Comparison of ENCODE assay signal across 29 cellular contexts in genomic region chr3:56720836-56721235, GRCh38. TPM values are rescaled to one million over a fixed set of nuclear protein-coding genes. Genes with fewer than 3 reads are reported as not detected.
DNase-seq lines count a peak whose midpoint lies in the region; ATAC-seq and TF ChIP-seq lines count a peak whose summit lies in the region.
"Had no signal": no experiment of that assay in that cellular context is flagged by ENCODE, and none has a peak within 500 bp of the region (broad histone marks: within the 10 kb centered on the region; RNA-seq: fewer than 3 reads in every experiment).

No MANE protein-coding gene starts in this region.

- intact Hi-C loops in activated CD8-positive, alpha-beta T cell treated with anti-CD3 and anti-CD28 coated beads for 36 hours (cut with micrococcal nuclease): loop anchor here (5.0 kb wide), 1 partner anchor 36 kb away; no protein-coding TSS in a partner anchor
- intact Hi-C loops in esophagus muscularis mucosa (cut with DNase I): no loop called here
- intact Hi-C loops in spleen (cut with DNase I; ENCODE audit: low total_unique reads): no loop called here

- H3K27ac ChIP-seq in esophagus muscularis mucosa (replicated peaks in 1 of 4) (no peak overlapping the region), spleen (no peak overlapping the region)
- H3K27ac ChIP-seq: colonic mucosa, neural progenitor cell, PC-9, right lobe of liver, stomach, tibial nerve had no signal

- H3K4me3 Mint-ChIP-seq in activated CD8-positive, alpha-beta T cell treated with anti-CD3 and anti-CD28 coated beads for 36 hours: no peak overlapping the region
- H3K4me3 Mint-ChIP-seq in nephron progenitor cell: no peak overlapping the region
- H3K4me3 Mint-ChIP-seq: CD4-positive, alpha-beta T cell; mesothelial cell of epicardium; neural progenitor cell had no signal

- H3K4me3 ChIP-seq in esophagus muscularis mucosa (no peak overlapping the region), spleen (no peak overlapping the region)
- H3K4me3 ChIP-seq: colonic mucosa, neural progenitor cell, PC-9, right lobe of liver, stomach, tibial nerve had no signal

- H3K27me3 ChIP-seq in esophagus muscularis mucosa (no peaks in the 10 kb centered on the region), spleen (replicated peaks in 1 of 7) (no peaks in the 10 kb centered on the region)
- H3K27me3 ChIP-seq: colonic mucosa, neural progenitor cell, right lobe of liver, stomach, tibial nerve had no signal

- CTCF ChIA-PET in activated CD8-positive, alpha-beta T cell treated with anti-CD3 and anti-CD28 coated beads for 36 hours (lab: Charles Lee): interaction anchor here (1.0 to 3.0 kb wide), 5 partner anchors 18 to 268 kb away, joined by 3 to 7 read pairs (median 3); no protein-coding TSS in a partner anchor

- H3K4me1 Mint-ChIP-seq in activated CD8-positive, alpha-beta T cell treated with anti-CD3 and anti-CD28 coated beads for 36 hours (ENCODE audit: low read depth): peaks cover 46% of the 10 kb centered on the region
- peaks cover 39% of the 10 kb centered on the region for H3K4me1 Mint-ChIP-seq in nephron progenitor cell

- peaks cover 0 to 18% (median 8%) of the 10 kb centered on the region in 4 donors for H3K36me3 ChIP-seq in esophagus muscularis mucosa
- peaks cover 0 to 31% (median 5%) of the 10 kb centered on the region in 6 donors for H3K36me3 ChIP-seq in spleen
- H3K36me3 ChIP-seq: colonic mucosa, neural progenitor cell, right lobe of liver had no signal

- H3K4me1 ChIP-seq in esophagus muscularis mucosa (no peaks in the 10 kb centered on the region), spleen (peaks cover 0 to 17% (median 5%) of the 10 kb centered on the region in 6 donors)
- H3K4me1 ChIP-seq: colonic mucosa, neural progenitor cell, right lobe of liver, tibial nerve had no signal

- H3K27me3 Mint-ChIP-seq in activated CD8-positive, alpha-beta T cell treated with anti-CD3 and anti-CD28 coated beads for 36 hours: no peaks in the 10 kb centered on the region
- peaks cover 3% of the 10 kb centered on the region for H3K27me3 Mint-ChIP-seq in nephron progenitor cell (ENCODE audit: low read depth, poor library complexity)
- H3K27me3 Mint-ChIP-seq: CD4-positive, alpha-beta T cell had no signal

- in situ Hi-C loops in GM13976 (cut with MboI; ENCODE audit: low sequenced_read_pairs, unreplicated experiment): no loop called here

- no peak for TF ChIP-seq EP300 in esophagus muscularis mucosa (IDR thresholded peaks at IDR 0.05)

- ATAC-seq in activated CD8-positive, alpha-beta T cell treated with anti-CD3 and anti-CD28 coated beads for 36 hours: no peak
- ATAC-seq in esophagus mucosa: no peak
- ATAC-seq: HCT116 had no signal

- peaks cover 35% of the 10 kb centered on the region for H3K36me3 Mint-ChIP-seq in activated CD8-positive, alpha-beta T cell treated with anti-CD3 and anti-CD28 coated beads for 36 hours (ENCODE audit: low read depth)
- peaks cover 32% of the 10 kb centered on the region for H3K36me3 Mint-ChIP-seq in nephron progenitor cell (ENCODE audit: low read depth)
- H3K36me3 Mint-ChIP-seq: neural progenitor cell had no signal

- DNase-seq in DMS79 treated with DMSO at 0.1 percent for 48 hours (lab: John Stamatoyannopoulos, UW): peak; percentile 1
- DNase-seq in DMS79 (lab: John Stamatoyannopoulos, UW): no peak
- DNase-seq in GM13976 (ENCODE audit: low spot score): peak; percentile 30
- DNase-seq in activated CD8-positive, alpha-beta T cell treated with anti-CD3 and anti-CD28 coated beads for 36 hours: no peak
- DNase-seq in nephron progenitor cell: no peak
- no peak for DNase-seq in esophagus muscularis mucosa (ENCODE audit: extremely low spot score)
- DNase-seq in spleen: no peak
- DNase-seq: 8988T; activated CD4-positive, CD25-positive, alpha-beta regulatory T cell treated with anti-CD3 and anti-CD28 coated beads, Interleukin-2, amount 50 U/mL, for 72 hours; activated gamma-delta T cell; amygdala; CD4-positive, alpha-beta T cell; colonic mucosa; DMS153; GDM1; islet precursor cell; NCI-H1092 treated with DMSO at 0.1 percent for 48 hours; NCI-H2081; NCI-H446; PC-9; right lobe of liver; SHP77 treated with DMSO at 0.1 percent for 48 hours; stomach; SW 1271 had no signal

- peaks cover 4% of the 10 kb centered on the region for H3K9me3 Mint-ChIP-seq in activated CD8-positive, alpha-beta T cell treated with anti-CD3 and anti-CD28 coated beads for 36 hours
- peaks cover 43% of the 10 kb centered on the region for H3K9me3 Mint-ChIP-seq in nephron progenitor cell
- H3K9me3 Mint-ChIP-seq: CD4-positive, alpha-beta T cell had no signal

- POLR2A ChIA-PET in activated CD8-positive, alpha-beta T cell treated with anti-CD3 and anti-CD28 coated beads for 36 hours (lab: Charles Lee): interaction anchor here (0.6 to 1.3 kb wide), 2 partner anchors 44 to 68 kb away, joined by 4 read pairs; no protein-coding TSS in a partner anchor

- H3K27ac Mint-ChIP-seq in activated CD8-positive, alpha-beta T cell treated with anti-CD3 and anti-CD28 coated beads for 36 hours: peak overlapping the region; percentile 34
- peak overlapping the region; percentile 85 for H3K27ac Mint-ChIP-seq in nephron progenitor cell
- H3K27ac Mint-ChIP-seq: mesothelial cell of epicardium had no signal

- no peaks in the 10 kb centered on the region for H3K9me3 ChIP-seq in esophagus muscularis mucosa
- peaks cover 0 to 5% (median 0%) of the 10 kb centered on the region in 8 donors for H3K9me3 ChIP-seq in spleen
- H3K9me3 ChIP-seq: colonic mucosa, right lobe of liver had no signal

- TF ChIP-seq CTCF in GM13976 (IDR thresholded peaks at IDR 0.05; ENCODE audit: borderline replicate concordance, control extremely low read depth, extremely low read depth, insufficient read depth, missing control alignments): no peak
- TF ChIP-seq CTCF in activated CD8-positive, alpha-beta T cell treated with anti-CD3 and anti-CD28 coated beads for 36 hours (IDR thresholded peaks at IDR 0.05): no peak
- TF ChIP-seq CTCF in nephron progenitor cell (IDR thresholded peaks at IDR 0.05): no peak
- no peak for TF ChIP-seq CTCF in esophagus muscularis mucosa (IDR thresholded peaks at IDR 0.05)
- TF ChIP-seq CTCF in spleen (IDR thresholded peaks at IDR 0.05 in 8 of 11, conservative IDR thresholded peaks at IDR 0.05 in 3 of 11): no peak

- TF ChIP-seq POLR2A in esophagus muscularis mucosa (IDR thresholded peaks at IDR 0.05; ENCODE audit: low read depth): no peak
- no peak for TF ChIP-seq POLR2A in spleen (IDR thresholded peaks at IDR 0.05)

RNA-seq across cellular contexts. Expression of gene TASOR, which starts 37.8 kb away (rescaled TPM):
- total RNA-seq in activated CD8-positive, alpha-beta T cell treated with anti-CD3 and anti-CD28 coated beads for 36 hours: 10 to 100 TPM; 58.6 to 61.4 TPM
- 10 to 100 TPM; 58.0 to 71.8 (median 65.8) TPM for total RNA-seq in esophagus muscularis mucosa
- 30.0 TPM for total RNA-seq in esophagus mucosa
- total RNA-seq in spleen: 100 to 1,000 TPM in 3 of 7 donors, 10 to 100 TPM in 4; 70.0 to 123 (median 89.3) TPM
- polyA plus RNA-seq in spleen: 10 to 100 TPM; 27.6 to 32.9 (median 30.6) TPM

Comparison
In these comparisons a context has a peak if more than half of its experiments do, and no peak if none do; other contexts are left out.
1. DNase-seq: peak in DMS79 treated with DMSO at 0.1 percent for 48 hours (single experiment) and GM13976 (single experiment); none in DMS79 (single experiment), activated CD8-positive, alpha-beta T cell treated with anti-CD3 and anti-CD28 coated beads for 36 hours (single experiment), nephron progenitor cell (single experiment), esophagus muscularis mucosa (single experiment) and spleen (single experiment).